8 cellular contexts compared by ENCODE assay signal in the genomic region with DNA sequence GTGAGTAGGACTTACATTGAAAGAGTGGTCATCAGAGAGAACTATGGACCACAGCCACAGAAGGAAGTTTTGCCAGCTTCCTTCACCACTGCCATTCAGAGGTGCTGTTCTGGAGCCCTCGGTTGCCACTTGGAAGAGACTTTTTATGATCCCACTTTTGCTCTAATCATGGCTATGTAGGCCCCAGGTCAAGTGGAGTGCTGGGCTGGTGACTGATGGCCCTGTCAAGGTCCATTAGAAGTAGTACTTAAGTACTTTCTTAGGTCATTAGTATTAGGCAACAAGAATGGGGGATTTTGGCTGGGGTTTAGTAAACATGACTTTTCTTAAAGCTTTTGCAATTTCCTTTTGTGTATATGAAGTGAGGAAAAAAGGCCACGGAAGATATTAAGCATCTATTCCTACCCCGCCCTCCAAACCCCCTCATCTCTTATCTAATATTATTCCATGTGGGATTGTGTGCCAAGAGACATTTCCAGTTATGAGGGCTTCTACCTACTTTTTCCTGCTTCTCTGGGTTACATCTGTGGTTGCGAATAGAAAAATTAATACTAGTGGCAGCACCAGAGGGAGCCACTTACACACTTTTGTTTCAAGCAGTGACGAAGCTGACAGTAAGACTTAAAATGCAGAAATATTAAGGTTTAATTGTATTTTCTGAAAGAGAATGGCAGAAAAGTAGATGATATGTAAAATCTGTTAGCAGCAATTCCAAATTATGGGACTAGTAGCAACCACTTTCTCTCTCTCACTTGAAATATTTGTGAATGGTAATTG. TPM values are rescaled to one million over a fixed set of nuclear protein-coding genes. Genes with fewer than 3 reads are reported as not detected.
DNase-seq lines count a peak whose midpoint lies in the region; ATAC-seq and TF ChIP-seq lines count a peak whose summit lies in the region.

No MANE protein-coding gene starts in this region.

- CTCF ChIA-PET in BJ (lab: Yijun Ruan, JAX) (interaction anchor here (0.6 to 2.4 kb wide), 5 partner anchors 11 to 1165 kb away, joined by 3 to 11 read pairs (median 4); no protein-coding TSS in a partner anchor), SK-N-SH (lab: Yijun Ruan, JAX) (interaction anchor here (0.6 to 2.5 kb wide), 13 partner anchors 10 to 632 kb away, joined by 3 to 29 read pairs (median 3); partner anchors contain the start of gene NLGN1)
- CTCF ChIA-PET in activated CD4-positive, alpha-beta T cell treated with anti-CD3 and anti-CD28 coated beads for 36 hours (lab: Charles Lee) = no interaction called here

- POLR2A ChIA-PET in BJ (lab: Charles Lee) (no interaction called here), SK-N-SH (lab: Yijun Ruan, JAX) (no interaction called here)
- POLR2A ChIA-PET in activated CD4-positive, alpha-beta T cell treated with anti-CD3 and anti-CD28 coated beads for 36 hours (lab: Charles Lee) = no interaction called here

- H3K4me2 ChIP-seq in SK-N-SH = no peak overlapping the region

- no peaks in the 10 kb centered on the region for H3K79me2 ChIP-seq in SK-N-SH (ENCODE audit: insufficient read depth)

- H3K36me3 ChIP-seq in BJ (ENCODE audit: control insufficient read depth, insufficient read depth, low read length) = no peaks in the 10 kb centered on the region
- H3K36me3 ChIP-seq in SK-N-SH (replicated peaks in 1 of 2; ENCODE audit: control insufficient read depth in 1 of 2, insufficient read depth in 2 of 2, low read length in 1 of 2) = no peaks in the 10 kb centered on the region
- no peaks in the 10 kb centered on the region for H3K36me3 ChIP-seq in stomach

- 40% methylated on average over 5 of the region's 5 CpGs for WGBS in SK-N-SH (ENCODE audit: low lambda C conversion rate)
- 18 to 33% (median 29%) methylated on average over 5 of the region's 5 CpGs for WGBS in stomach, 5 donors

- TF ChIP-seq CTCF in BJ (IDR thresholded peaks at IDR 0.05; ENCODE audit: insufficient read depth, low read depth, low read length) (peak; percentile 46), SK-N-SH (IDR thresholded peaks at IDR 0.05) (peak; percentile 72), stomach (IDR thresholded peaks at IDR 0.05) (peak in 4 of 7 experiments; percentile 14 to 25 (median 18))

- H3K4me1 ChIP-seq in SK-N-SH (ENCODE audit: control insufficient read depth in 1 of 2, insufficient read depth in 2 of 2, low read depth in 1 of 2, low read length in 1 of 2) (no peaks in the 10 kb centered on the region; a peak in 2 of 4 replicates), stomach (peaks cover 0 to 19% (median 10%) of the 10 kb centered on the region in 4 donors)

- ATAC-seq in HG03354 (IDR thresholded peaks at IDR 0.05; ENCODE audit: poor library complexity, severe bottlenecking, unreplicated experiment) = peak; percentile 43
- ATAC-seq in activated CD4-positive, alpha-beta T cell treated with anti-CD3 and anti-CD28 coated beads for 36 hours = no peak

- intact Hi-C loops in stomach (cut with DNase I; ENCODE audit: low total_unique reads) = no loop called here
- intact Hi-C loops in activated CD4-positive, alpha-beta T cell treated with anti-CD3 and anti-CD28 coated beads for 36 hours (cut with DNase I, micrococcal nuclease) = no loop called here

- H3K27me3 ChIP-seq in BJ (ENCODE audit: control insufficient read depth, insufficient read depth, low read length) (no peaks in the 10 kb centered on the region), SK-N-SH (ENCODE audit: insufficient read depth) (no peaks in the 10 kb centered on the region), stomach (no peaks in the 10 kb centered on the region)

- H3K4me3 ChIP-seq in BJ (ENCODE audit: low read depth, low read length) (no peak overlapping the region), SK-N-SH (ENCODE audit: low read depth in 2 of 2, low read length in 1 of 2) (no peak overlapping the region; a peak in 1 of 4 replicates), stomach (peak overlapping the region in 1 of 4 donors; percentile 6)

- TF ChIP-seq POLR2A in stomach (IDR thresholded peaks at IDR 0.05) = no peak

- H3K9me3 Mint-ChIP-seq in activated CD4-positive, alpha-beta T cell treated with anti-CD3 and anti-CD28 coated beads for 36 hours (ENCODE audit: low read depth) = no peaks in the 10 kb centered on the region

- 0 out of 2 replicates have a peak overlapping the region, but pooled peaks have one; percentile 48 for H2AFZ ChIP-seq in SK-N-SH (ENCODE audit: low read depth)

- peak; percentile 76 for TF ChIP-seq RAD21 in SK-N-SH (IDR thresholded peaks at IDR 0.05; ENCODE audit: low read length)

- H3K9me2 ChIP-seq in SK-N-SH = no peaks in the 10 kb centered on the region

- H3K9me3 ChIP-seq in SK-N-SH = no peaks in the 10 kb centered on the region
- no peaks in the 10 kb centered on the region for H3K9me3 ChIP-seq in stomach

- no peaks in the 10 kb centered on the region for H3F3A ChIP-seq in SK-N-SH (replicated peaks; ENCODE audit: insufficient read depth)

- DNase-seq in BJ (ENCODE audit: low read depth) = no peak
- DNase-seq in SK-N-SH = peak; percentile 37
- DNase-seq in glomerular visceral epithelial cell (ENCODE audit: extremely low spot score) = peak; percentile 48
- no peak for DNase-seq in stomach
- DNase-seq in activated CD4-positive, alpha-beta T cell treated with anti-CD3 and anti-CD28 coated beads for 36 hours = no peak
- no peak for DNase-seq in stimulated activated CD4-positive, alpha-beta T cell treated with anti-CD3 and anti-CD28 coated beads, Interleukin-2, amount 100 ng/mL, for 24 hours
- DNase-seq in activated gamma-delta T cell (lab: John Stamatoyannopoulos, UW) = no peak

- H3K4me3 Mint-ChIP-seq in activated CD4-positive, alpha-beta T cell treated with anti-CD3 and anti-CD28 coated beads for 36 hours = no peak overlapping the region

- H3K27ac ChIP-seq in SK-N-SH (ENCODE audit: low read depth in 2 of 2, low read length in 1 of 2) (no peak overlapping the region), stomach (peak overlapping the region in 2 of 5 donors; percentile 15 to 53)

- no peaks in the 10 kb centered on the region for H3K36me3 Mint-ChIP-seq in activated CD4-positive, alpha-beta T cell treated with anti-CD3 and anti-CD28 coated beads for 36 hours (ENCODE audit: low read depth)

- no peaks in the 10 kb centered on the region for H4K20me1 ChIP-seq in SK-N-SH (ENCODE audit: insufficient read depth)

- no peak overlapping the region for H3K27ac Mint-ChIP-seq in activated CD4-positive, alpha-beta T cell treated with anti-CD3 and anti-CD28 coated beads for 36 hours

- no peak for TF ChIP-seq EP300 in SK-N-SH (IDR thresholded peaks at IDR 0.05; ENCODE audit: borderline replicate concordance in 1 of 2, low read depth in 1 of 2, low read length in 1 of 2)
- no peak for TF ChIP-seq EP300 in stomach (IDR thresholded peaks at IDR 0.05)

- H3K9ac ChIP-seq in SK-N-SH = no peak overlapping the region

- H3K4me1 Mint-ChIP-seq in activated CD4-positive, alpha-beta T cell treated with anti-CD3 and anti-CD28 coated beads for 36 hours = no peaks in the 10 kb centered on the region

- H3K27me3 Mint-ChIP-seq in activated CD4-positive, alpha-beta T cell treated with anti-CD3 and anti-CD28 coated beads for 36 hours = peaks cover 2% of the 10 kb centered on the region

TF ChIP-seq in SK-N-SH, 30 proteins besides CTCF, POLR2A, EP300 and RAD21:
- no peak for TF ChIP-seq MXI1 (IDR thresholded peaks at IDR 0.05; ENCODE audit: low read depth, low read length)
- peak; percentile 46 for TF ChIP-seq SMC3 (IDR thresholded peaks at IDR 0.05; ENCODE audit: low read depth, low read length)
- TF ChIP-seq GATA2 (CRISPR knock-in tag; IDR thresholded peaks at IDR 0.05) = no peak

RNA-seq across cellular contexts. Expression of gene NLGN1, which starts 13.9 kb away (rescaled TPM):
- polyA plus RNA-seq in BJ (2011; rRNA removed) (15.5 and 18.3 TPM in 2 replicates), SK-N-SH (2012; rRNA removed) (1.5 and 2.4 TPM in 2 replicates), stomach (under 1 TPM; 0.15 to 0.38 (median 0.37) TPM)
- polyA minus RNA-seq in BJ (2011; rRNA and poly(A)+ RNA removed) = 37.0 and 38.9 TPM in 2 replicates
- 1.6 and 2.0 TPM in 2 replicates for polyA plus RNA-seq in SK-N-SH (2012; cell fraction: cytosol; rRNA removed)
- 0.93 and 2.4 TPM in 2 replicates for polyA plus RNA-seq in SK-N-SH (2012; cell fraction: nucleus; rRNA removed)
- total RNA-seq in stomach = 10 to 100 TPM in 3 of 5 donors, 1 to 10 TPM in 1, not detected in 1; 4.8 to 45.2 (median 10.4) TPM
- total RNA-seq in activated CD4-positive, alpha-beta T cell treated with anti-CD3 and anti-CD28 coated beads for 36 hours = not detected

Comparison
In these comparisons a context has a peak if more than half of its experiments do, and no peak if none do; other contexts are left out.
1. DNase-seq: peak in SK-N-SH (single experiment) and glomerular visceral epithelial cell (single experiment); none in BJ (single experiment), stomach (single experiment), activated CD4-positive, alpha-beta T cell treated with anti-CD3 and anti-CD28 coated beads for 36 hours (single experiment), stimulated activated CD4-positive, alpha-beta T cell treated with anti-CD3 and anti-CD28 coated beads, Interleukin-2, amount 100 ng/mL, for 24 hours (0 of 2) and activated gamma-delta T cell (single experiment).
2. CTCF ChIP-seq: peak in every context shown above with its lines; median percentile 72 in SK-N-SH; 46 in BJ; 18 in stomach.